ENCODE assay signal across 12 cellular contexts in the genomic region with DNA sequence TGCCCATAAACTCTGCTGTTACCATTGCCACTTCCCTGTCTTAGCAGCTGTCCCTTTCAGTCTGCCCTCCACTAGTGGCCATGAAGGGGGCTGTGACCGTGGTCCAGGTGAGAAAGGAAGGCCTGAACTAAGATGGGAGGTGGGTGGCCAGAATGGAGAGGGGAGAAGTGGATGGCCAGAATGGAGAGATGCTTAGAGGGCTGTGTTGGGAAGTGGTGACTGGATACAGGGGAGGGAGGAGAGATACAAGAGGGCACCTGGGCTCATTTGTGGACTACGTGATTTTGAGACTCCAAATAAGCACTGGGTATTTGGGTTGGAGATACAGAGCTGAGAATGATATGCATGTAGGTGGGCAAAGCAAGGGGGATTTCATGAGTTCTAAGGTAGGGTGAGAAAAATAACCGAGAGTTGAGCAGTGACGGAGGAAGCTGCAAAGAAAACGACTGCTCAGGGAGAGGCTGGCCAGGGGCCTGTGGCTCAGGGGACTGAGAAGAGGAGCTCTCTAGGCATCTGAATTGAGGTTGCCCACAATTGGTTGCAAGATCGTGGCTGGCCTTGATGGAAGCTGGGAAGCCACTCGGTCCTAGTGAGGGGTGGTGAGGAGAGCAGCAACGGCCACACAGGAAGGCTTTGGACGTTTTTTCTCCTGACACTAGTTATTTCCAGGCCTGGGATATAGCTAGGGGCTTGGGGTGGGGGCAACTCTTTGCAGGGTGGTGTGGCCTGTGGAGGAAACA. TPM values are rescaled to one million over a fixed set of nuclear protein-coding genes. Genes with fewer than 3 reads are reported as not detected.
A peak's percentile ranks its signal among the peaks of the same experiment; 100 is the strongest.
DNase-seq lines count a peak whose midpoint lies in the region; ATAC-seq, FAIRE-seq and TF ChIP-seq lines count a peak whose summit lies in the region.
"Had no signal": no experiment of that assay in that cellular context is flagged by ENCODE, and none has a peak within 500 bp of the region (broad histone marks: within the 10 kb centered on the region; RNA-seq: fewer than 3 reads in every experiment).

No MANE protein-coding gene starts in this region.

- no peak overlapping the region for H3K4me2 ChIP-seq in A549

- peaks cover 14% of the 10 kb centered on the region; the same call in 2 of the 3 replicates for H3K4me1 ChIP-seq in A549

- H3K4me3 Mint-ChIP-seq in CD4-positive, alpha-beta T cell = no peak overlapping the region
- H3K4me3 Mint-ChIP-seq in T-helper 17 cell (no peak overlapping the region), immature natural killer cell (peak overlapping the region in 3 of 5 donors; percentile 10 to 31 (median 30))

- intact Hi-C loops in CD4-positive, alpha-beta T cell (cut with DNase I, micrococcal nuclease) = no loop called here

- no peak for ATAC-seq in A549
- ATAC-seq in CD4-positive, alpha-beta T cell (ENCODE audit: poor library complexity) = no peak
- ATAC-seq in T-helper 17 cell = no peak
- no peak for ATAC-seq in HG02981 (IDR thresholded peaks at IDR 0.05; ENCODE audit: unreplicated experiment)
- ATAC-seq in HG03108 (IDR thresholded peaks at IDR 0.05; ENCODE audit: unreplicated experiment) = no peak

- no peak for DNase-seq in A549 (ENCODE audit: low read depth in 1 of 2, low spot score in 1 of 2)
- DNase-seq in CD4-positive, alpha-beta T cell = no peak
- no peak for DNase-seq in T-helper 17 cell
- DNase-seq in immature natural killer cell = no peak
- DNase-seq in stimulated activated CD8-positive, alpha-beta memory T cell treated with anti-CD3 and anti-CD28 coated beads, Interleukin-4, amount 100 ng/mL, for 48 hours = no peak
- no peak for DNase-seq in NCI-H2029 treated with DMSO at 0.1 percent for 48 hours (lab: John Stamatoyannopoulos, UW)
- DNase-seq: amniotic stem cell, hypothalamus, SHP77 treated with DMSO at 0.1 percent for 48 hours, sigmoid colon had no signal

- H3K27me3 ChIP-seq in CD4-positive, alpha-beta T cell (ENCODE audit: control insufficient read depth, insufficient read depth, low read length) = no peaks in the 10 kb centered on the region
- H3K27me3 ChIP-seq: sigmoid colon had no signal

- POLR2A ChIA-PET in A549 (lab: Yijun Ruan, JAX) = no interaction called here
- POLR2A ChIA-PET in CD4-positive, alpha-beta T cell (lab: Charles Lee) = interaction anchor here (1.1 kb wide), 1 partner anchor 156 kb away, joined by 3 read pairs; no protein-coding TSS in a partner anchor

- no peak overlapping the region for H3K4me3 ChIP-seq in A549
- H3K4me3 ChIP-seq: sigmoid colon had no signal

- 82% methylated on average over 9 of the region's 9 CpGs for WGBS in A549 (ENCODE audit: missing lambda C conversion rate)

- no peak for TF ChIP-seq EP300 in A549 (IDR thresholded peaks at IDR 0.05)

- H3K36me3 Mint-ChIP-seq in CD4-positive, alpha-beta T cell (ENCODE audit: low read depth) = peaks cover 52% of the 10 kb centered on the region
- peaks cover 7% of the 10 kb centered on the region for H3K36me3 Mint-ChIP-seq in T-helper 17 cell (ENCODE audit: low read depth)
- H3K36me3 Mint-ChIP-seq in immature natural killer cell = peaks cover 4 to 18% (median 10%) of the 10 kb centered on the region in 3 donors

- H3K27ac ChIP-seq in A549 = no peak overlapping the region
- peak overlapping the region; percentile 10 for H3K27ac ChIP-seq in CD4-positive, alpha-beta T cell (ENCODE audit: low read depth, low read length)
- H3K27ac ChIP-seq: sigmoid colon had no signal

- no peak for FAIRE-seq in A549 (lab: Jason Lieb, UNC)

- TF ChIP-seq POLR2A in A549 (IDR thresholded peaks at IDR 0.05; ENCODE audit: low read length) = no peak

- no peak for TF ChIP-seq CTCF in A549 (IDR thresholded peaks at IDR 0.05)
- no peak for TF ChIP-seq CTCF in CD4-positive, alpha-beta T cell (IDR thresholded peaks at IDR 0.05)

- CTCF ChIA-PET in A549 (lab: Yijun Ruan, JAX) = interaction anchor here (0.7 to 1.3 kb wide), 4 partner anchors 9 to 108 kb away, joined by 3 to 4 read pairs (median 3); no protein-coding TSS in a partner anchor
- CTCF ChIA-PET in CD4-positive, alpha-beta T cell (lab: Charles Lee) = no interaction called here

- H3K4me1 Mint-ChIP-seq in CD4-positive, alpha-beta T cell (ENCODE audit: low read depth) = peaks cover 60% of the 10 kb centered on the region
- H3K4me1 Mint-ChIP-seq in T-helper 17 cell (peaks cover 25% of the 10 kb centered on the region), immature natural killer cell (peaks cover 60 to 85% of the 10 kb centered on the region in 2 donors)

- H3K9me3 Mint-ChIP-seq in CD4-positive, alpha-beta T cell = no peaks in the 10 kb centered on the region
- H3K9me3 Mint-ChIP-seq in immature natural killer cell = no peaks in the 10 kb centered on the region

- no peak for TF ChIP-seq RAD21 in A549 (conservative IDR thresholded peaks at IDR 0.05 in 1 of 2, IDR thresholded peaks at IDR 0.05 in 1 of 2)

- H3K27ac Mint-ChIP-seq in CD4-positive, alpha-beta T cell = peak overlapping the region; percentile 61
- peak overlapping the region; percentile 88 for H3K27ac Mint-ChIP-seq in T-helper 17 cell
- peak overlapping the region; percentile 56 to 93 (median 78) for H3K27ac Mint-ChIP-seq in immature natural killer cell

- H3K9me3 ChIP-seq in A549 (no peaks in the 10 kb centered on the region), T-helper 17 cell (ENCODE audit: control insufficient read depth, low read length, poor library complexity, severe bottlenecking) (no peaks in the 10 kb centered on the region)
- no peaks in the 10 kb centered on the region for H3K9me3 ChIP-seq in CD4-positive, alpha-beta T cell (ENCODE audit: control insufficient read depth, low read length)
- H3K9me3 ChIP-seq: sigmoid colon had no signal

- H3K27me3 Mint-ChIP-seq in CD4-positive, alpha-beta T cell = no peaks in the 10 kb centered on the region
- no peaks in the 10 kb centered on the region for H3K27me3 Mint-ChIP-seq in T-helper 17 cell
- H3K27me3 Mint-ChIP-seq in immature natural killer cell (ENCODE audit: low read depth in 3 of 3) = peaks cover 8 to 13% (median 10%) of the 10 kb centered on the region in 3 donors

TF ChIP-seq in A549, 52 proteins besides CTCF, POLR2A, EP300 and RAD21:
- TF ChIP-seq FOSB (CRISPR knock-in tag; IDR thresholded peaks at IDR 0.05) = 0 out of 2 replicates have a peak, but pooled peaks have one; percentile 29
- peak; percentile 29; the same call in 1 of the 2 replicates for TF ChIP-seq RARB (CRISPR knock-in tag; IDR thresholded peaks at IDR 0.05)
- TF ChIP-seq E2F6 (IDR thresholded peaks at IDR 0.05; ENCODE audit: borderline replicate concordance, low read depth) = no peak
- TF ChIP-seq, protein P1, sequence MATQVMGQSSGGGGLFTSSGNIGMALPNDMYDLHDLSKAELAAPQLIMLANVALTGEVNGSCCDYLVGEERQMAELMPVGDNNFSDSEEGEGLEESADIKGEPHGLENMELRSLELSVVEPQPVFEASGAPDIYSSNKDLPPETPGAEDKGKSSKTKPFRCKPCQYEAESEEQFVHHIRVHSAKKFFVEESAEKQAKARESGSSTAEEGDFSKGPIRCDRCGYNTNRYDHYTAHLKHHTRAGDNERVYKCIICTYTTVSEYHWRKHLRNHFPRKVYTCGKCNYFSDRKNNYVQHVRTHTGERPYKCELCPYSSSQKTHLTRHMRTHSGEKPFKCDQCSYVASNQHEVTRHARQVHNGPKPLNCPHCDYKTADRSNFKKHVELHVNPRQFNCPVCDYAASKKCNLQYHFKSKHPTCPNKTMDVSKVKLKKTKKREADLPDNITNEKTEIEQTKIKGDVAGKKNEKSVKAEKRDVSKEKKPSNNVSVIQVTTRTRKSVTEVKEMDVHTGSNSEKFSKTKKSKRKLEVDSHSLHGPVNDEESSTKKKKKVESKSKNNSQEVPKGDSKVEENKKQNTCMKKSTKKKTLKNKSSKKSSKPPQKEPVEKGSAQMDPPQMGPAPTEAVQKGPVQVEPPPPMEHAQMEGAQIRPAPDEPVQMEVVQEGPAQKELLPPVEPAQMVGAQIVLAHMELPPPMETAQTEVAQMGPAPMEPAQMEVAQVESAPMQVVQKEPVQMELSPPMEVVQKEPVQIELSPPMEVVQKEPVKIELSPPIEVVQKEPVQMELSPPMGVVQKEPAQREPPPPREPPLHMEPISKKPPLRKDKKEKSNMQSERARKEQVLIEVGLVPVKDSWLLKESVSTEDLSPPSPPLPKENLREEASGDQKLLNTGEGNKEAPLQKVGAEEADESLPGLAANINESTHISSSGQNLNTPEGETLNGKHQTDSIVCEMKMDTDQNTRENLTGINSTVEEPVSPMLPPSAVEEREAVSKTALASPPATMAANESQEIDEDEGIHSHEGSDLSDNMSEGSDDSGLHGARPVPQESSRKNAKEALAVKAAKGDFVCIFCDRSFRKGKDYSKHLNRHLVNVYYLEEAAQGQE (IDR thresholded peaks at IDR 0.05) = no peak
- peak; percentile 66; the same call in 1 of the 2 replicates for TF ChIP-seq POLR2AphosphoS2 (conservative IDR thresholded peaks at IDR 0.05; ENCODE audit: low read length)
- TF ChIP-seq ATOH8 (CRISPR knock-in tag; IDR thresholded peaks at IDR 0.05; ENCODE audit: low read depth) = no peak

RNA-seq across cellular contexts. Expression of gene PANK2, which starts 36.9 kb away (rescaled TPM):
- polyA plus RNA-seq in A549 (2011; rRNA removed) (39.3 and 45.9 TPM in 2 replicates), A549 (2017; fragmentation: RNase III; extraction: RNeasy Plus Mini Kit Qiagen cat#74134 plus additional on column Dnase treatment) (40.3 to 44.6 TPM (median 43.8 TPM) in 3 replicates), immature natural killer cell (10 to 100 TPM; 42.1 to 53.0 (median 44.3) TPM)
- polyA plus RNA-seq in A549 (2012; cell fraction: cytosol; rRNA removed) = 22.6 and 24.5 TPM in 2 replicates
- 28.4 and 38.2 TPM in 2 replicates for polyA plus RNA-seq in A549 (2012; cell fraction: nucleus; rRNA removed)
- polyA minus RNA-seq in A549 (2011; rRNA and poly(A)+ RNA removed) = 35.8 and 40.1 TPM in 2 replicates
- total RNA-seq in CD4-positive, alpha-beta T cell = 10 to 100 TPM; 49.0 to 51.1 TPM
- 10 to 100 TPM; 47.2 to 53.0 TPM for total RNA-seq in T-helper 17 cell

Comparison
In these comparisons a context has a peak if more than half of its experiments do, and no peak if none do; other contexts are left out.
1. H3K4me3 Mint-ChIP-seq: peak in immature natural killer cell (3 of 5); none in CD4-positive, alpha-beta T cell (single experiment) and T-helper 17 cell (single experiment).
2. Peak in every context shown above with its lines, with median percentiles within 50 percentile points of each other: H3K27ac Mint-ChIP-seq.